1 cellular context compared by ENCODE assay signal in genomic region chr11:27362749-27363575, GRCh38.
TF ChIP-seq lines count a peak whose summit lies in the region.

TSS of gene CCDC34 (minus strand) at chr11:27363215. CDS start at chr11:27363194, 21 bp downstream.

TF ChIP-seq in HepG2, 621 proteins besides CTCF, POLR2A, EP300 and RAD21 (continued from another document and continues in another):
- no peak for TF ChIP-seq AFF4 (CRISPR knock-in tag; IDR thresholded peaks at IDR 0.05)
- TF ChIP-seq NFKBIZ (CRISPR knock-in tag; IDR thresholded peaks at IDR 0.05) = no peak
- TF ChIP-seq HDAC1 (CRISPR knock-in tag; IDR thresholded peaks at IDR 0.05) = peak; percentile 97
- TF ChIP-seq ZNF431 (CRISPR knock-in tag; IDR thresholded peaks at IDR 0.05; ENCODE audit: borderline replicate concordance, low read depth) = peak; percentile 97
- peak; percentile 78 for TF ChIP-seq ZSCAN31 (CRISPR knock-in tag; IDR thresholded peaks at IDR 0.05; ENCODE audit: low read depth)
- TF ChIP-seq THAP7 (CRISPR knock-in tag; IDR thresholded peaks at IDR 0.05) = peak; percentile 80; the same call in 1 of the 2 replicates
- TF ChIP-seq RXRA (CRISPR knock-in tag; IDR thresholded peaks at IDR 0.05) = peak; percentile 70
- peak; percentile 99 for TF ChIP-seq TFDP2 (CRISPR knock-in tag; IDR thresholded peaks at IDR 0.05)
- TF ChIP-seq PAWR (CRISPR knock-in tag; IDR thresholded peaks at IDR 0.05; ENCODE audit: borderline replicate concordance) = no peak
- peak; percentile 42; the same call in 1 of the 2 replicates for TF ChIP-seq AKAP8 (CRISPR knock-in tag; IDR thresholded peaks at IDR 0.05)
- TF ChIP-seq RARG (CRISPR knock-in tag; IDR thresholded peaks at IDR 0.05; ENCODE audit: low read depth) = no peak
- peak; percentile 92 for TF ChIP-seq MXD1 (CRISPR knock-in tag; IDR thresholded peaks at IDR 0.05)
- TF ChIP-seq GPN1 (CRISPR knock-in tag; IDR thresholded peaks at IDR 0.05; ENCODE audit: borderline replicate concordance) = no peak
- no peak for TF ChIP-seq SIX1 (CRISPR knock-in tag; IDR thresholded peaks at IDR 0.05; ENCODE audit: borderline replicate concordance)
- TF ChIP-seq RCOR2 (CRISPR knock-in tag; IDR thresholded peaks at IDR 0.05) = 0 out of 2 replicates have a peak, but pooled peaks have one; percentile 42
- TF ChIP-seq ATF3 (CRISPR knock-in tag; IDR thresholded peaks at IDR 0.05) = 0 out of 2 replicates have a peak, but pooled peaks have one; percentile 18
- TF ChIP-seq ZBTB3 (CRISPR knock-in tag; IDR thresholded peaks at IDR 0.05; ENCODE audit: borderline replicate concordance, low read depth) = peak; percentile 46; the same call in 1 of the 2 replicates
- TF ChIP-seq MYPOP (CRISPR knock-in tag; IDR thresholded peaks at IDR 0.05) = peak; percentile 45; the same call in 1 of the 2 replicates
- peak; percentile 98; the same call in 2 of the 3 replicates for TF ChIP-seq MXI1 (IDR thresholded peaks at IDR 0.05; ENCODE audit: borderline replicate concordance, low read depth, low read length)
- no peak for TF ChIP-seq GABPA (IDR thresholded peaks at IDR 0.05; ENCODE audit: low read depth, low read length)
- TF ChIP-seq GABPA (CRISPR knock-in tag; IDR thresholded peaks at IDR 0.05; ENCODE audit: low read depth) = no peak
- TF ChIP-seq FOXK1 (CRISPR knock-in tag; IDR thresholded peaks at IDR 0.05; ENCODE audit: borderline replicate concordance, low read depth) = no peak; the same call in 1 of the 2 replicates
- TF ChIP-seq ZNF780A (CRISPR knock-in tag; IDR thresholded peaks at IDR 0.05) = 0 out of 2 replicates have a peak, but pooled peaks have one; percentile 45
- TF ChIP-seq ZNF34 (CRISPR knock-in tag; IDR thresholded peaks at IDR 0.05; ENCODE audit: borderline replicate concordance) = no peak
- peak; percentile 76; the same call in 1 of the 2 replicates for TF ChIP-seq MAF1 (CRISPR knock-in tag; IDR thresholded peaks at IDR 0.05; ENCODE audit: borderline replicate concordance)
- TF ChIP-seq ZNF558 (CRISPR knock-in tag; IDR thresholded peaks at IDR 0.05; ENCODE audit: borderline replicate concordance) = peak; percentile 85; the same call in 1 of the 2 replicates
- TF ChIP-seq RFX1 (IDR thresholded peaks at IDR 0.05) = peak; percentile 96
- no peak for TF ChIP-seq ZNF451 (CRISPR knock-in tag; IDR thresholded peaks at IDR 0.05)
- TF ChIP-seq NFIC (IDR thresholded peaks at IDR 0.05; ENCODE audit: low read length) = no peak
- peak; percentile 83 for TF ChIP-seq PHF20 (CRISPR knock-in tag; IDR thresholded peaks at IDR 0.05)
- TF ChIP-seq RBM39 (IDR thresholded peaks at IDR 0.05; ENCODE audit: low read depth, low read length, poor library complexity, severe bottlenecking) = peak; percentile 65
- TF ChIP-seq MIER2 (CRISPR knock-in tag; IDR thresholded peaks at IDR 0.05) = peak; percentile 35; the same call in 1 of the 2 replicates
- no peak for TF ChIP-seq TRIM22 (IDR thresholded peaks at IDR 0.05)
- peak; percentile 94; the same call in 1 of the 2 replicates for TF ChIP-seq BORCS8-MEF2B (CRISPR knock-in tag; IDR thresholded peaks at IDR 0.05)
- peak; percentile 79; the same call in 1 of the 2 replicates for TF ChIP-seq ZNF839 (CRISPR knock-in tag; IDR thresholded peaks at IDR 0.05; ENCODE audit: borderline replicate concordance)
- TF ChIP-seq USF2 (IDR thresholded peaks at IDR 0.05; ENCODE audit: low read depth, low read length) = no peak
- no peak for TF ChIP-seq USF2 (CRISPR knock-in tag; IDR thresholded peaks at IDR 0.05; ENCODE audit: borderline replicate concordance)
- TF ChIP-seq MYC (CRISPR knock-in tag; IDR thresholded peaks at IDR 0.05; ENCODE audit: borderline replicate concordance) = peak; percentile 95
- 0 out of 2 replicates have a peak, but pooled peaks have one; percentile 19 for TF ChIP-seq PCBP1 (IDR thresholded peaks at IDR 0.05; ENCODE audit: borderline replicate concordance, low read depth, low read length)
- peak; percentile 56; the same call in 1 of the 2 replicates for TF ChIP-seq ZFP41 (CRISPR knock-in tag; IDR thresholded peaks at IDR 0.05; ENCODE audit: borderline replicate concordance)
- TF ChIP-seq ZNF800 (CRISPR knock-in tag; IDR thresholded peaks at IDR 0.05) = no peak; the same call in 1 of the 2 replicates
- TF ChIP-seq CSRNP1 (CRISPR knock-in tag; IDR thresholded peaks at IDR 0.05) = peak; percentile 92
- peak; percentile 25 for TF ChIP-seq TBL1XR1 (IDR thresholded peaks at IDR 0.05; ENCODE audit: borderline replicate concordance, low read length, partially characterized antibody)
- peak; percentile 75 for TF ChIP-seq MED13 (CRISPR knock-in tag; IDR thresholded peaks at IDR 0.05)
- TF ChIP-seq ZNF441 (CRISPR knock-in tag; IDR thresholded peaks at IDR 0.05; ENCODE audit: borderline replicate concordance) = no peak; the same call in 1 of the 2 replicates
- TF ChIP-seq ZNF678 (CRISPR knock-in tag; IDR thresholded peaks at IDR 0.05) = 0 out of 2 replicates have a peak, but pooled peaks have one; percentile 70
